8 cellular contexts compared by ENCODE assay signal in genomic region chr14:71399057-71399487, GRCh38.
DNase-seq lines count a peak whose midpoint lies in the region; ATAC-seq lines count a peak whose summit lies in the region.

No MANE protein-coding gene starts in this region.

- ATAC-seq in Right ventricle myocardium inferior (peak; percentile 42), HG03108 (IDR thresholded peaks at IDR 0.05; ENCODE audit: unreplicated experiment) (peak; percentile 62)

- DNase-seq in Right ventricle myocardium inferior (ENCODE audit: missing footprints) (no peak), cardiac septum (ENCODE audit: low spot score) (no peak), COLO668 (lab: John Stamatoyannopoulos, UW; ENCODE audit: unreplicated experiment) (no peak)
- peak; percentile 26 for DNase-seq in activated CD4-positive, alpha-beta memory T cell treated with anti-CD3 and anti-CD28 coated beads, Interleukin-2, amount 10 ng/mL, durations not matched to agents 7 days and 5 days
- DNase-seq in activated CD8-positive, alpha-beta memory T cell treated with anti-CD3 and anti-CD28 coated beads, Interleukin-2, amount 50 U/mL, for 4 hours: no peak
- no peak for DNase-seq in activated CD8-positive, alpha-beta memory T cell treated with anti-CD3 and anti-CD28 coated beads, Interleukin-2, amount 50 U/mL, for 48 hours

- H3K9me3 Mint-ChIP-seq in activated CD4-positive, alpha-beta memory T cell treated with anti-CD3 and anti-CD28 coated beads, Interleukin-2, amount 10 ng/mL, durations not matched to agents 7 days and 5 days: no peaks in the 10 kb centered on the region

- peaks cover 58% of the 10 kb centered on the region for H3K4me1 Mint-ChIP-seq in activated CD4-positive, alpha-beta memory T cell treated with anti-CD3 and anti-CD28 coated beads, Interleukin-2, amount 10 ng/mL, durations not matched to agents 7 days and 5 days

- POLR2A ChIA-PET in activated CD4-positive, alpha-beta memory T cell treated with anti-CD3 and anti-CD28 coated beads, Interleukin-2, amount 10 ng/mL, durations not matched to agents 7 days and 5 days (lab: Charles Lee): interaction anchor here (0.9 to 3.9 kb wide), 8 partner anchors 28 to 304 kb away, joined by 3 to 80 read pairs (median 4); partner anchors contain the start of gene SIPA1L1

- peak overlapping the region in 15 of 21 experiments; percentile 33 to 83 (median 58) for H3K27ac ChIP-seq in skin epidermis

- peaks cover 12% of the 10 kb centered on the region for H3K36me3 Mint-ChIP-seq in activated CD4-positive, alpha-beta memory T cell treated with anti-CD3 and anti-CD28 coated beads, Interleukin-2, amount 10 ng/mL, durations not matched to agents 7 days and 5 days (ENCODE audit: low read depth)

- intact Hi-C loops in Right ventricle myocardium inferior (cut with DNase I) (no loop called here), cardiac septum (cut with DNase I) (no loop called here)

- peak overlapping the region; percentile 48 for H3K4me3 Mint-ChIP-seq in activated CD4-positive, alpha-beta memory T cell treated with anti-CD3 and anti-CD28 coated beads, Interleukin-2, amount 10 ng/mL, durations not matched to agents 7 days and 5 days

- CTCF ChIA-PET in activated CD4-positive, alpha-beta memory T cell treated with anti-CD3 and anti-CD28 coated beads, Interleukin-2, amount 10 ng/mL, durations not matched to agents 7 days and 5 days (lab: Charles Lee): interaction anchor here (0.6 to 1.3 kb wide), 6 partner anchors 21 to 261 kb away, joined by 3 to 5 read pairs (median 3); no protein-coding TSS in a partner anchor

- H3K27me3 Mint-ChIP-seq in activated CD4-positive, alpha-beta memory T cell treated with anti-CD3 and anti-CD28 coated beads, Interleukin-2, amount 10 ng/mL, durations not matched to agents 7 days and 5 days: no peaks in the 10 kb centered on the region

- H3K4me3 ChIP-seq in skin epidermis: no peak overlapping the region

- H3K27ac Mint-ChIP-seq in activated CD4-positive, alpha-beta memory T cell treated with anti-CD3 and anti-CD28 coated beads, Interleukin-2, amount 10 ng/mL, durations not matched to agents 7 days and 5 days: peak overlapping the region; percentile 98
